In genomic region chr16:20385844-20386832, GRCh38 we compare ENCODE assay signal across 9 cellular contexts. TPM values are rescaled to one million over a fixed set of nuclear protein-coding genes. Genes with fewer than 3 reads are reported as not detected.
A peak's percentile ranks its signal among the peaks of the same experiment; 100 is the strongest.
DNase-seq lines count a peak whose midpoint lies in the region; ATAC-seq, FAIRE-seq and TF ChIP-seq lines count a peak whose summit lies in the region.
"Had no signal": no experiment of that assay in that cellular context is flagged by ENCODE, and none has a peak within 500 bp of the region (broad histone marks: within the 10 kb centered on the region; RNA-seq: fewer than 3 reads in every experiment).

No MANE protein-coding gene starts in this region.

- TF ChIP-seq POLR2A in K562 (conservative IDR thresholded peaks at IDR 0.05) (no peak), spleen (IDR thresholded peaks at IDR 0.05) (no peak)

- no peaks in the 10 kb centered on the region for H3K9me2 ChIP-seq in DOHH2 (replicated peaks; ENCODE audit: control insufficient read depth, low read length)

- H3K36me3 ChIP-seq in DOHH2 (ENCODE audit: control insufficient read depth, low read length) (no peaks in the 10 kb centered on the region), K562 (ENCODE audit: control insufficient read depth, insufficient read depth, low read length) (no peaks in the 10 kb centered on the region), iPS DF 6.9 (ENCODE audit: control insufficient read depth, insufficient read depth, low read length) (no peaks in the 10 kb centered on the region), spleen (no peaks in the 10 kb centered on the region)

- in situ Hi-C loops in K562 (cut with MboI), result loop anchor here (5.0 to 10.0 kb wide), 2 partner anchors 489 to 791 kb away; no protein-coding TSS in a partner anchor

- 16% methylated on average over 28 of the region's 30 CpGs for WGBS in K562 (ENCODE audit: insufficient coverage, low coverage, missing lambda C conversion rate)
- no CpG with 5 or more reads among the region's 30 CpGs for WGBS in iPS DF 6.9 (ENCODE audit: insufficient coverage, insufficient read length)
- WGBS in spleen, 5 donors, result 19 to 30% (median 26%) methylated on average over 22 to 30 of the region's 30 CpGs

- peak; percentile 81 for FAIRE-seq in K562 (lab: Jason Lieb, UNC)

- BruUV-seq in K562 (replicated peaks; lab: Mats Ljungman, UMichigan), result no TSS peak

- intact Hi-C loops in K562 (cut with micrococcal nuclease), result no loop called here
- intact Hi-C loops in spleen (cut with DNase I; ENCODE audit: low total_unique reads), result loop anchor here (5.0 kb wide), 1 partner anchor 479 kb away; no protein-coding TSS in a partner anchor

- H3K9me3 ChIP-seq in DOHH2 (ENCODE audit: control insufficient read depth, insufficient read depth, low read length) (no peaks in the 10 kb centered on the region), T-helper 17 cell (ENCODE audit: control insufficient read depth, low read length, poor library complexity, severe bottlenecking) (no peaks in the 10 kb centered on the region), K562 (replicated peaks; ENCODE audit: control insufficient read depth, insufficient read depth, low read depth, low read length) (no peaks in the 10 kb centered on the region), iPS DF 6.9 (ENCODE audit: control insufficient read depth, insufficient read depth, low read length) (no peaks in the 10 kb centered on the region), spleen (no peaks in the 10 kb centered on the region)

- H4K20me1 ChIP-seq in DOHH2 (ENCODE audit: control insufficient read depth, insufficient read depth, low read depth, low read length) (no peaks in the 10 kb centered on the region), K562 (replicated peaks; ENCODE audit: control insufficient read depth, insufficient read depth, low read length) (no peaks in the 10 kb centered on the region)

- TF ChIP-seq RAD21 in K562 (CRISPR knock-in tag; conservative IDR thresholded peaks at IDR 0.05 in 1 of 2, IDR thresholded peaks at IDR 0.05 in 1 of 2), result peak; percentile 40 to 57

- no peaks in the 10 kb centered on the region for H3K27me3 ChIP-seq in DOHH2 (ENCODE audit: control insufficient read depth, low read length)
- H3K27me3 ChIP-seq in K562 (ENCODE audit: control insufficient read depth in 2 of 2, insufficient read depth in 2 of 2, low read length in 2 of 2), result peaks cover 0 to under 1% of the 10 kb centered on the region in 2 experiments; a peak in 1 of 5 replicates
- no peaks in the 10 kb centered on the region for H3K27me3 ChIP-seq in iPS DF 6.9 (ENCODE audit: control insufficient read depth, insufficient read depth, low read length)
- peaks cover 0 to 21% (median 0%) of the 10 kb centered on the region in 7 donors for H3K27me3 ChIP-seq in spleen (replicated peaks in 1 of 7)

- peaks cover 14% of the 10 kb centered on the region for H3K27me3 Mint-ChIP-seq in T-helper 17 cell

- peaks cover 9% of the 10 kb centered on the region for H3K4me1 Mint-ChIP-seq in T-helper 17 cell

- peak; percentile 34 for DNase-seq in LHCN-M2 (ENCODE audit: low read depth)
- peak; percentile 19 to 33 (median 28) for DNase-seq in T-helper 17 cell
- peak; percentile 66 to 76 (median 72) for DNase-seq in K562 (ENCODE audit: extremely low read depth in 1 of 4, low spot score in 3 of 4)
- peak; percentile 57 for DNase-seq in iPS DF 6.9 (ENCODE audit: low read depth, low spot score)
- peak; percentile 82 for DNase-seq in spleen
- DNase-seq in mesenteric fat pad (ENCODE audit: low spot score), result no peak

- TF ChIP-seq EP300 in K562 (IDR thresholded peaks at IDR 0.05; ENCODE audit: low read length), result no peak

- POLR2A ChIA-PET in K562 (lab: Yijun Ruan, JAX), result interaction anchor here (1.3 kb wide), 1 partner anchor 479 kb away, joined by 4 read pairs; no protein-coding TSS in a partner anchor

- no peaks in the 10 kb centered on the region for H3K36me3 Mint-ChIP-seq in T-helper 17 cell (ENCODE audit: low read depth)
- H3K36me3 Mint-ChIP-seq: activated naive CD4-positive, alpha-beta T cell treated with anti-CD3 and anti-CD28 coated beads, Interleukin-2, amount 50 U/mL, for 72 hours had no signal

- no peaks in the 10 kb centered on the region for H3F3A ChIP-seq in DOHH2 (ENCODE audit: control insufficient read depth, insufficient read depth)

- H3K27ac ChIP-seq in DOHH2 (ENCODE audit: low read depth, low read length) (no peak overlapping the region), K562 (ENCODE audit: extremely low read depth, low read depth, low read length) (no peak overlapping the region), iPS DF 6.9 (ENCODE audit: low read length) (no peak overlapping the region), spleen (peak overlapping the region in 1 of 8 donors; percentile 28)

- CTCF ChIA-PET in K562 (lab: Yijun Ruan, JAX; ENCODE audit: low intra/inter-chr PET ratio), result interaction anchor here (0.6 to 2.0 kb wide), 7 partner anchors 28 to 785 kb away, joined by 3 to 7 read pairs (median 3); no protein-coding TSS in a partner anchor

- H3K27ac Mint-ChIP-seq in T-helper 17 cell, result no peak overlapping the region
- H3K27ac Mint-ChIP-seq: activated naive CD4-positive, alpha-beta T cell treated with anti-CD3 and anti-CD28 coated beads, Interleukin-2, amount 50 U/mL, for 72 hours had no signal

- H3K9ac ChIP-seq in K562 (ENCODE audit: insufficient read depth in 1 of 2, low read depth in 2 of 2, low read length in 2 of 2), result no peak overlapping the region

- TF ChIP-seq CTCF in DOHH2 (IDR thresholded peaks at IDR 0.05; ENCODE audit: low read depth, low read length, poor library complexity, severe bottlenecking) (peak; percentile 78), K562 (IDR thresholded peaks at IDR 0.05 in 2 of 3, conservative IDR thresholded peaks at IDR 0.05 in 1 of 3; ENCODE audit: insufficient read depth in 2 of 3, low read depth in 1 of 3, low read length in 3 of 3) (peak; percentile 74 to 78 (median 74)), spleen (IDR thresholded peaks at IDR 0.05 in 8 of 11, conservative IDR thresholded peaks at IDR 0.05 in 3 of 11) (peak in 9 of 11 experiments; percentile 44 to 90 (median 82))

- H3K4me3 Mint-ChIP-seq in T-helper 17 cell, result no peak overlapping the region

- no peak overlapping the region for H2AFZ ChIP-seq in K562 (ENCODE audit: low read depth, low read length)

- no peak overlapping the region for H3K4me3 ChIP-seq in DOHH2 (ENCODE audit: low read length)
- no peak overlapping the region for H3K4me3 ChIP-seq in K562
- peak overlapping the region; percentile 24; the same call in 1 of the 2 replicates for H3K4me3 ChIP-seq in iPS DF 6.9 (ENCODE audit: low read length)
- no peak overlapping the region for H3K4me3 ChIP-seq in spleen

- ATAC-seq in T-helper 17 cell (no peak), K562 (peak; percentile 76), GM19452 (IDR thresholded peaks at IDR 0.05; ENCODE audit: unreplicated experiment) (no peak)
- ATAC-seq: activated naive CD4-positive, alpha-beta T cell treated with anti-CD3 and anti-CD28 coated beads, Interleukin-2, amount 50 U/mL, for 72 hours had no signal

- H3K4me1 ChIP-seq in DOHH2 (ENCODE audit: control insufficient read depth, low read length) (no peaks in the 10 kb centered on the region), K562 (replicated peaks in 1 of 2; ENCODE audit: control insufficient read depth in 2 of 2, insufficient read depth in 2 of 2, low read length in 2 of 2) (no peaks in the 10 kb centered on the region), iPS DF 6.9 (ENCODE audit: control insufficient read depth, insufficient read depth, low read length) (no peaks in the 10 kb centered on the region), spleen (peaks cover 0 to 18% (median 4%) of the 10 kb centered on the region in 6 donors)

- no peaks in the 10 kb centered on the region for H3K9me1 ChIP-seq in K562 (ENCODE audit: control insufficient read depth, insufficient read depth, low read length)

- no peak overlapping the region for H3K4me2 ChIP-seq in DOHH2 (ENCODE audit: low read length)
- H3K4me2 ChIP-seq in K562 (ENCODE audit: insufficient read depth, low read length), result no peak overlapping the region

- H3K79me2 ChIP-seq in DOHH2 (ENCODE audit: control insufficient read depth, low read length), result no peaks in the 10 kb centered on the region
- no peaks in the 10 kb centered on the region for H3K79me2 ChIP-seq in K562 (ENCODE audit: control insufficient read depth, insufficient read depth, low read length)

RNA-seq across cellular contexts. Expression of gene PDILT, which starts 18.4 kb away (rescaled TPM):
- total RNA-seq in LHCN-M2 (2014; rRNA removed) (not detected in 2 replicates), T-helper 17 cell (not detected), K562 (2014; rRNA removed) (not detected in 2 replicates), K562 (2014; rRNA removed; fragmentation: Illumina TruSeq; extraction: Trizol) (not detected in 2 replicates), K562 (2015; rRNA removed; fragmentation: Illumina TruSeq; extraction: Trizol) (not detected in 2 replicates), K562 (2021) (not detected in 2 replicates), spleen (not detected), mesenteric fat pad (not detected)
- polyA plus RNA-seq in LHCN-M2 (2012), result not detected
- not detected in 2 replicates for total RNA-seq in K562 (2011; cell fraction: chromatin; rRNA removed; ENCODE audit: low replicate concordance)
- total RNA-seq in K562 (2011; cell fraction: nucleolus; rRNA removed), result not detected in 2 replicates
- not detected in 2 replicates for total RNA-seq in K562 (2011; cell fraction: nucleoplasm; rRNA removed)
- polyA plus RNA-seq in K562 (2011; rRNA removed) (not detected in 2 replicates), K562 (2014; fragmentation: Illumina TruSeq; extraction: Trizol) (not detected in 2 replicates), K562 (2014; fragmentation: Nextera tagmentation; extraction: Ambion mirVana) (not detected), K562 (2014; rRNA removed) (not detected in 2 replicates), spleen (not detected)
- not detected in 2 replicates for polyA plus RNA-seq in K562 (2011; cell fraction: cytosol; rRNA removed)
- not detected in 2 replicates for polyA plus RNA-seq in K562 (2011; cell fraction: nucleus; rRNA removed)
- not detected in 2 replicates for polyA plus RNA-seq in K562 (2012)
- polyA minus RNA-seq in K562 (2011; rRNA and poly(A)+ RNA removed), result not detected in 2 replicates
- not detected in 2 replicates for polyA minus RNA-seq in K562 (2011; cell fraction: cytosol; rRNA and poly(A)+ RNA removed)
- polyA minus RNA-seq in K562 (2011; cell fraction: nucleus; rRNA and poly(A)+ RNA removed), result not detected in 2 replicates
- total RNA-seq: activated naive CD4-positive, alpha-beta T cell treated with anti-CD3 and anti-CD28 coated beads, Interleukin-2, amount 50 U/mL, for 72 hours had no signal

RNA-seq across cellular contexts. Expression of gene ACSM5, which starts 23.2 kb away (rescaled TPM):
- total RNA-seq in LHCN-M2 (2014; rRNA removed) (3.6 and 4.2 TPM in 2 replicates), T-helper 17 cell (not detected), K562 (2014; rRNA removed) (not detected in 2 replicates), K562 (2014; rRNA removed; fragmentation: Illumina TruSeq; extraction: Trizol) (not detected in 2 replicates), K562 (2015; rRNA removed; fragmentation: Illumina TruSeq; extraction: Trizol) (not detected in 2 replicates), K562 (2021) (not detected in 2 replicates), spleen (1 to 10 TPM; 2.1 to 8.8 (median 5.6) TPM), mesenteric fat pad (21.2 TPM)
- 2.6 TPM for polyA plus RNA-seq in LHCN-M2 (2012)
- total RNA-seq in K562 (2011; cell fraction: chromatin; rRNA removed; ENCODE audit: low replicate concordance), result not detected in 2 replicates
- total RNA-seq in K562 (2011; cell fraction: nucleolus; rRNA removed), result not detected in 2 replicates
- not detected in 2 replicates for total RNA-seq in K562 (2011; cell fraction: nucleoplasm; rRNA removed)
- polyA plus RNA-seq in K562 (2011; rRNA removed) (not detected in 2 replicates), K562 (2014; fragmentation: Illumina TruSeq; extraction: Trizol) (not detected in 2 replicates), K562 (2014; fragmentation: Nextera tagmentation; extraction: Ambion mirVana) (not detected), K562 (2014; rRNA removed) (not detected in 2 replicates), spleen (1 to 10 TPM in 2 of 3 donors, under 1 TPM in 1; 1.00 to 1.6 (median 1.3) TPM)
- polyA plus RNA-seq in K562 (2011; cell fraction: cytosol; rRNA removed), result not detected in 2 replicates
- not detected in 2 replicates for polyA plus RNA-seq in K562 (2011; cell fraction: nucleus; rRNA removed)
- 0.18 TPM in 1 of 2 replicates, not detected in the other for polyA plus RNA-seq in K562 (2012)
- not detected in 2 replicates for polyA minus RNA-seq in K562 (2011; rRNA and poly(A)+ RNA removed)
- polyA minus RNA-seq in K562 (2011; cell fraction: cytosol; rRNA and poly(A)+ RNA removed), result not detected in 2 replicates
- not detected in 2 replicates for polyA minus RNA-seq in K562 (2011; cell fraction: nucleus; rRNA and poly(A)+ RNA removed)
- total RNA-seq: activated naive CD4-positive, alpha-beta T cell treated with anti-CD3 and anti-CD28 coated beads, Interleukin-2, amount 50 U/mL, for 72 hours had no signal

RNA-seq across cellular contexts. Expression of gene UMOD, which starts 33.6 kb away (rescaled TPM):
- not detected in 2 replicates for total RNA-seq in LHCN-M2 (2014; rRNA removed)
- not detected for polyA plus RNA-seq in LHCN-M2 (2012)
- not detected for total RNA-seq in T-helper 17 cell
- total RNA-seq in K562 (2011; cell fraction: chromatin; rRNA removed; ENCODE audit: low replicate concordance), result not detected in 2 replicates
- total RNA-seq in K562 (2011; cell fraction: nucleolus; rRNA removed), result not detected in 2 replicates
- not detected in 2 replicates for total RNA-seq in K562 (2011; cell fraction: nucleoplasm; rRNA removed)
- total RNA-seq in K562 (2014; rRNA removed), result not detected in 2 replicates
- total RNA-seq in K562 (2014; rRNA removed; fragmentation: Illumina TruSeq; extraction: Trizol), result not detected in 2 replicates
- not detected in 2 replicates for total RNA-seq in K562 (2015; rRNA removed; fragmentation: Illumina TruSeq; extraction: Trizol)
- not detected in 2 replicates for total RNA-seq in K562 (2021)
- not detected in 2 replicates for polyA plus RNA-seq in K562 (2011; rRNA removed)
- polyA plus RNA-seq in K562 (2011; cell fraction: cytosol; rRNA removed), result not detected in 2 replicates
- polyA plus RNA-seq in K562 (2011; cell fraction: nucleus; rRNA removed), result not detected in 2 replicates
- not detected in 2 replicates for polyA plus RNA-seq in K562 (2012)
- not detected in 2 replicates for polyA plus RNA-seq in K562 (2014; fragmentation: Illumina TruSeq; extraction: Trizol)
- not detected for polyA plus RNA-seq in K562 (2014; fragmentation: Nextera tagmentation; extraction: Ambion mirVana)
- not detected in 2 replicates for polyA plus RNA-seq in K562 (2014; rRNA removed)
- not detected in 2 replicates for polyA minus RNA-seq in K562 (2011; rRNA and poly(A)+ RNA removed)
- not detected in 2 replicates for polyA minus RNA-seq in K562 (2011; cell fraction: cytosol; rRNA and poly(A)+ RNA removed)
- polyA minus RNA-seq in K562 (2011; cell fraction: nucleus; rRNA and poly(A)+ RNA removed), result not detected in 2 replicates
- total RNA-seq in spleen, result not detected
- under 1 TPM in 1 of 3 donors, not detected in 2; 0.17 TPM for polyA plus RNA-seq in spleen
- not detected for total RNA-seq in mesenteric fat pad
- total RNA-seq: activated naive CD4-positive, alpha-beta T cell treated with anti-CD3 and anti-CD28 coated beads, Interleukin-2, amount 50 U/mL, for 72 hours had no signal

RNA-seq across cellular contexts. Expression of gene GP2, which starts 58.8 kb away (rescaled TPM):
- total RNA-seq in LHCN-M2 (2014; rRNA removed), result not detected in 2 replicates
- not detected for polyA plus RNA-seq in LHCN-M2 (2012)
- total RNA-seq in T-helper 17 cell, result not detected
- total RNA-seq in K562 (2011; cell fraction: chromatin; rRNA removed; ENCODE audit: low replicate concordance), result not detected in 2 replicates
- not detected in 2 replicates for total RNA-seq in K562 (2011; cell fraction: nucleolus; rRNA removed)
- total RNA-seq in K562 (2011; cell fraction: nucleoplasm; rRNA removed), result not detected in 2 replicates
- total RNA-seq in K562 (2014; rRNA removed), result not detected in 2 replicates
- total RNA-seq in K562 (2014; rRNA removed; fragmentation: Illumina TruSeq; extraction: Trizol), result not detected in 2 replicates
- not detected in 2 replicates for total RNA-seq in K562 (2015; rRNA removed; fragmentation: Illumina TruSeq; extraction: Trizol)
- total RNA-seq in K562 (2021), result 5.9 and 6.1 TPM in 2 replicates
- polyA plus RNA-seq in K562 (2011; rRNA removed), result not detected in 2 replicates
- not detected in 2 replicates for polyA plus RNA-seq in K562 (2011; cell fraction: cytosol; rRNA removed)
- polyA plus RNA-seq in K562 (2011; cell fraction: nucleus; rRNA removed), result not detected in 2 replicates
- not detected in 2 replicates for polyA plus RNA-seq in K562 (2012)
- polyA plus RNA-seq in K562 (2014; fragmentation: Illumina TruSeq; extraction: Trizol), result not detected in 2 replicates
- not detected for polyA plus RNA-seq in K562 (2014; fragmentation: Nextera tagmentation; extraction: Ambion mirVana)
- polyA plus RNA-seq in K562 (2014; rRNA removed), result not detected in 2 replicates
- polyA minus RNA-seq in K562 (2011; rRNA and poly(A)+ RNA removed), result not detected in 2 replicates
- not detected in 2 replicates for polyA minus RNA-seq in K562 (2011; cell fraction: cytosol; rRNA and poly(A)+ RNA removed)
- not detected in 2 replicates for polyA minus RNA-seq in K562 (2011; cell fraction: nucleus; rRNA and poly(A)+ RNA removed)
- total RNA-seq in spleen, result 1 to 10 TPM in 3 of 7 donors, not detected in 4; 1.4 to 4.9 (median 3.2) TPM
- under 1 TPM; 0.26 to 0.61 (median 0.55) TPM for polyA plus RNA-seq in spleen
- total RNA-seq in mesenteric fat pad, result 2.2 TPM
- total RNA-seq: activated naive CD4-positive, alpha-beta T cell treated with anti-CD3 and anti-CD28 coated beads, Interleukin-2, amount 50 U/mL, for 72 hours had no signal
